ENCODE assay signal across 8 cellular contexts in the genomic region with DNA sequence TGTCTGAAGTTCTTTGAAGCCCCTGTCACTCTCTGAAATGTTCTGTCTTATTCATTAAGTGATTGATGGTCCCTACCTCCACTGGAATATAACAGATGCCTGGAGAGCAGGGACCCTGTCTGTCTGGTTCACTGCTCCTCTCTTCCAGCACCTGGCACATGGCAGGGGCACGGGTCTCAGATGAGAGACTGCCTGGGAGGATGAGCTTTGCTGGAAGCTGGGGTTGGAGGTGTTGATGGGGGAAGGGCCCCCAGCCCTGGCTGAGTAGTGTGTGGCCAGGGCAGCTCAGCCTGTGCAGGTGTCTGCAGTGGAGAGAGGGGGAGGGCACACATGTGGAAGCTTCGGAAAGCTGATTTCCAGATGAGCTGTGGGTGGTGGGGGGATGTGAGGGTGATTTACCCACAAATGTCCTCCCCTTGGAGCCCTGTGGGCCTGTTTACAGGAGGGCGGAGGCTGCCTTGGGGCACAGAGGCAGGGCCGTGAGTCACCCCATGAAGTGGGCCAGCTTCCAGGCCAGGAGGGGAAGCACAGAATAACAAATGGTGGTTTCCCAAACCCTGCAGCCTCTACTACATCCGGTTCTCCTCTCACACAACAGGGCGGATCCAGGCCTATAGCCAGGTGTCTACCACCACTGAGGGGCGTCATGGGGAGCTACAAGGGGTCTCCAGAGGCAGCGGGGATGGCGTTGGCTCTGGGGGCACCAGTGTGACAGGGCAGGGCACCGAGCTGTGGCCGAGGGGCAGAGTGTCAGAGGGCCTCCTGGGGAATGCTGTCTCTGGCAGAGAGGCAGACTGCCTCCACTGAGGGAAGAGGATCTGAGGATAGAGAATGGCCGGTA. TPM values are rescaled to one million over a fixed set of nuclear protein-coding genes. Genes with fewer than 3 reads are reported as not detected.
DNase-seq lines count a peak whose midpoint lies in the region; ATAC-seq and TF ChIP-seq lines count a peak whose summit lies in the region.

No MANE protein-coding gene starts in this region.

- H4K8ac ChIP-seq in IMR-90 (ENCODE audit: low read depth in 2 of 2, low read length in 2 of 2) (peak overlapping the region; percentile 93 to 99), mesenchymal stem cell (ENCODE audit: low read length) (peak overlapping the region; percentile 83)

- TF ChIP-seq POLR2A in IMR-90 (IDR thresholded peaks at IDR 0.05; ENCODE audit: low read depth, low read length), result no peak

- DNase-seq in ELR (ENCODE audit: low read depth), result peak; percentile 98
- DNase-seq in IMR-90, result peak; percentile 93
- peak; percentile 18 for DNase-seq in T-helper 9 cell
- peak; percentile 98 for DNase-seq in MCF 10A (ENCODE audit: unreplicated experiment)
- DNase-seq in mesenchymal stem cell, result peak; percentile 88
- peak; percentile 32 to 38 for DNase-seq in stimulated activated CD8-positive, alpha-beta memory T cell treated with anti-CD3 and anti-CD28 coated beads, Interleukin-4, amount 100 ng/mL, for 4 hours (ENCODE audit: low read depth in 2 of 2, low spot score in 1 of 2)
- no peak for DNase-seq in NCI-H774 (lab: John Stamatoyannopoulos, UW)

- peak overlapping the region; percentile 95 for H4K5ac ChIP-seq in IMR-90 (ENCODE audit: low read depth, low read length)

- POLR2A ChIA-PET in IMR-90 (lab: Charles Lee; ENCODE audit: unreplicated experiment), result no interaction called here
- POLR2A ChIA-PET in MCF 10A (lab: Yijun Ruan, JAX), result interaction anchor here (0.5 to 2.7 kb wide), 28 partner anchors 10 to 708 kb away, joined by 3 to 28 read pairs (median 4); partner anchors contain the start of genes KRT7 and KRT80

- intact Hi-C loops in IMR-90 (cut with micrococcal nuclease) (no loop called here), MCF 10A (cut with micrococcal nuclease) (loop anchor here (2.0 kb wide), 1 partner anchor 37 kb away; no protein-coding TSS in a partner anchor)

- peak overlapping the region; percentile 95 for H2AK9ac ChIP-seq in IMR-90 (replicated peaks; ENCODE audit: low read depth, low read length, poor library complexity)

- no peaks in the 10 kb centered on the region for H3K9me3 ChIP-seq in IMR-90 (ENCODE audit: control insufficient read depth, insufficient read depth, low read length)
- H3K9me3 ChIP-seq in mesenchymal stem cell (ENCODE audit: control insufficient read depth, low read length), result no peaks in the 10 kb centered on the region

- 0 out of 2 replicates have a peak, but pooled peaks have one; percentile 0 for TF ChIP-seq CTCF in IMR-90 (conservative IDR thresholded peaks at IDR 0.05; ENCODE audit: low read depth, low read length)
- no peak for TF ChIP-seq CTCF in MCF 10A (IDR thresholded peaks at IDR 0.05; ENCODE audit: unreplicated experiment)

- in situ Hi-C loops in IMR-90 (cut with MboI; ENCODE audit: low sequenced_read_pairs), result no loop called here

- H2BK15ac ChIP-seq in IMR-90 (ENCODE audit: low read depth, low read length) (peak overlapping the region; percentile 97; the same call in 2 of the 3 replicates), mesenchymal stem cell (ENCODE audit: low read depth, poor library complexity, severe bottlenecking) (no peak overlapping the region)

- no peaks in the 10 kb centered on the region for H4K20me1 ChIP-seq in IMR-90 (ENCODE audit: insufficient read depth, low read length)

- H3K18ac ChIP-seq in IMR-90 (ENCODE audit: low read depth, low read length) (peak overlapping the region; percentile 79), mesenchymal stem cell (ENCODE audit: low read depth in 1 of 2, low read length in 2 of 2) (peak overlapping the region; percentile 29 to 57)

- H3K36me3 Mint-ChIP-seq in MCF 10A (ENCODE audit: insufficient read depth, unreplicated experiment), result peaks cover 98% of the 10 kb centered on the region

- peak overlapping the region; percentile 9; the same call in 1 of the 2 replicates for H3K9ac ChIP-seq in IMR-90 (ENCODE audit: low read depth, low read length)
- peak overlapping the region; percentile 45 for H3K9ac ChIP-seq in mesenchymal stem cell (ENCODE audit: low read length)

- peak overlapping the region; percentile 81 for H3K23ac ChIP-seq in IMR-90 (ENCODE audit: low read depth, low read length)
- no peak overlapping the region for H3K23ac ChIP-seq in mesenchymal stem cell (ENCODE audit: low read length in 2 of 2)

- no peaks in the 10 kb centered on the region for H3K27me3 ChIP-seq in IMR-90 (ENCODE audit: control insufficient read depth, insufficient read depth, low read length)
- H3K27me3 ChIP-seq in mesenchymal stem cell (ENCODE audit: control insufficient read depth in 1 of 2, insufficient read depth in 1 of 2, low read length in 2 of 2), result peaks cover 0 to 8% of the 10 kb centered on the region in 2 experiments

- H3K27ac Mint-ChIP-seq in MCF 10A (ENCODE audit: low read depth, unreplicated experiment), result peak overlapping the region; percentile 99

- peak overlapping the region; percentile 98 for H2AFZ ChIP-seq in IMR-90 (replicated peaks; ENCODE audit: low read length, poor library complexity)
- H2AFZ ChIP-seq in mesenchymal stem cell (ENCODE audit: low read depth, low read length), result no peak overlapping the region

- H3K4me1 ChIP-seq in IMR-90 (ENCODE audit: control insufficient read depth, insufficient read depth, low read length), result peaks cover 26% of the 10 kb centered on the region
- H3K4me1 ChIP-seq in mesenchymal stem cell (ENCODE audit: control insufficient read depth, insufficient read depth, low read depth, low read length), result peaks cover 53% of the 10 kb centered on the region

- H4K91ac ChIP-seq in IMR-90 (ENCODE audit: insufficient read depth, low read depth, low read length) (peak overlapping the region; percentile 99), mesenchymal stem cell (ENCODE audit: low read length) (peak overlapping the region; percentile 36)

- peak overlapping the region; percentile 93 for H2BK5ac ChIP-seq in IMR-90 (ENCODE audit: low read depth, low read length, poor library complexity, severe bottlenecking)
- H2BK5ac ChIP-seq in mesenchymal stem cell (ENCODE audit: low read depth, low read length, poor library complexity, severe bottlenecking), result peak overlapping the region; percentile 59

- H2BK20ac ChIP-seq in IMR-90 (ENCODE audit: low read depth, low read length), result peak overlapping the region; percentile 99

- H3K14ac ChIP-seq in IMR-90 (replicated peaks; ENCODE audit: low read depth, low read length) (peak overlapping the region; percentile 92), mesenchymal stem cell (ENCODE audit: low read length in 2 of 2) (peak overlapping the region in 1 of 2 experiments; percentile 63)

- TF ChIP-seq RAD21 in IMR-90 (IDR thresholded peaks at IDR 0.05; ENCODE audit: low read length), result no peak

- H3K4me3 ChIP-seq in IMR-90 (ENCODE audit: insufficient read depth, low read depth, low read length) (no peak overlapping the region), mesenchymal stem cell (ENCODE audit: insufficient read depth in 1 of 2, low read depth in 1 of 2, low read length in 2 of 2) (peak overlapping the region in 1 of 2 experiments; percentile 6)

- H3K27ac ChIP-seq in IMR-90 (ENCODE audit: insufficient read depth, low read length), result peak overlapping the region; percentile 77
- H3K27ac ChIP-seq in mesenchymal stem cell (ENCODE audit: low read length, poor library complexity, severe bottlenecking), result peak overlapping the region; percentile 94

- H3K4me1 Mint-ChIP-seq in MCF 10A (ENCODE audit: insufficient read depth, unreplicated experiment), result peaks cover 66% of the 10 kb centered on the region

- H3K36me3 ChIP-seq in IMR-90 (ENCODE audit: control insufficient read depth, insufficient read depth, low read length) (no peaks in the 10 kb centered on the region), mesenchymal stem cell (ENCODE audit: control insufficient read depth in 1 of 2, insufficient read depth in 2 of 2, low read depth in 1 of 2, low read length in 2 of 2) (peaks cover 0 to 5% of the 10 kb centered on the region in 2 experiments)

- peak overlapping the region; percentile 100 for H2BK120ac ChIP-seq in IMR-90 (ENCODE audit: low read depth, low read length)
- no peak overlapping the region for H2BK120ac ChIP-seq in mesenchymal stem cell (ENCODE audit: low read depth, low read length)

- peak overlapping the region; percentile 58; the same call in 1 of the 2 replicates for H3K56ac ChIP-seq in IMR-90 (ENCODE audit: extremely low read depth, insufficient read depth, low read length)

- peak; percentile 93 for ATAC-seq in GM21529 (IDR thresholded peaks at IDR 0.05; ENCODE audit: unreplicated experiment)
- ATAC-seq in IMR-90 (ENCODE audit: low read depth), result peak; percentile 91

- 47% methylated on average over 6 of the region's 12 CpGs; no CpG with 5 or more reads in 1 of the 2 experiments for WGBS in IMR-90 (ENCODE audit: extremely low coverage in 2 of 2, insufficient read length in 1 of 2), 2 experiments
- 60% methylated on average over 12 of the region's 12 CpGs for WGBS in mesenchymal stem cell

- no TSS peak for BruUV-seq in IMR-90 (replicated peaks; lab: Mats Ljungman, UMichigan)
- no TSS peak for BruUV-seq in MCF 10A (replicated peaks; lab: Mats Ljungman, UMichigan)

- H3K4me2 ChIP-seq in IMR-90 (ENCODE audit: low read depth, low read length), result peak overlapping the region; percentile 36; the same call in 1 of the 2 replicates
- H3K4me2 ChIP-seq in mesenchymal stem cell (ENCODE audit: low read length, poor library complexity, severe bottlenecking), result peak overlapping the region; percentile 8

- H3K79me1 ChIP-seq in IMR-90 (ENCODE audit: low read depth in 1 of 2, low read length in 2 of 2), result peaks cover 0 to 6% of the 10 kb centered on the region in 2 experiments; a peak in 1 of 4 replicates
- H3K79me1 ChIP-seq in mesenchymal stem cell (replicated peaks; ENCODE audit: low read length, poor library complexity, severe bottlenecking), result no peaks in the 10 kb centered on the region

- H3K9me1 ChIP-seq in IMR-90 (ENCODE audit: insufficient read depth, low read length), result peaks cover 28% of the 10 kb centered on the region

- no peaks in the 10 kb centered on the region for H3K9me3 Mint-ChIP-seq in MCF 10A (ENCODE audit: unreplicated experiment)

- peak overlapping the region in 1 of 2 experiments; percentile 45 for H2BK12ac ChIP-seq in mesenchymal stem cell (ENCODE audit: low read length in 2 of 2)

- dilution Hi-C loops in IMR-90 (cut with HindIII; ENCODE audit: low sequenced_read_pairs, unreplicated experiment), result no loop called here

- no peaks in the 10 kb centered on the region for H3K27me3 Mint-ChIP-seq in MCF 10A (ENCODE audit: insufficient read depth, unreplicated experiment)

- H3K4me3 Mint-ChIP-seq in MCF 10A (ENCODE audit: unreplicated experiment), result peak overlapping the region; percentile 63

- H2AK5ac ChIP-seq in IMR-90 (ENCODE audit: low read depth, low read length), result peak overlapping the region; percentile 97
- H2AK5ac ChIP-seq in mesenchymal stem cell (ENCODE audit: low read length, severe bottlenecking), result peak overlapping the region; percentile 30

- peak overlapping the region; percentile 100 for H3K4ac ChIP-seq in IMR-90 (ENCODE audit: low read depth, low read length)
- H3K4ac ChIP-seq in mesenchymal stem cell (ENCODE audit: low read depth in 1 of 2, low read length in 2 of 2), result peak overlapping the region in 1 of 2 experiments; percentile 1

- CTCF ChIA-PET in IMR-90 (lab: Yijun Ruan, JAX), result interaction anchor here (1.1 kb wide), 1 partner anchor 35 kb away, joined by 5 read pairs; no protein-coding TSS in a partner anchor
- CTCF ChIA-PET in MCF 10A (lab: Yijun Ruan, JAX), result interaction anchor here (0.5 to 3.8 kb wide), 19 partner anchors 8 to 1077 kb away, joined by 3 to 34 read pairs (median 5); partner anchors contain the start of gene AAAS

RNA-seq across cellular contexts. Expression of gene KRT7, which starts 11.0 kb away (rescaled TPM):
- total RNA-seq in IMR-90 (2012; rRNA removed) (0.54 and 1.4 TPM in 2 replicates), MCF 10A (2022) (2,379 and 3,360 TPM in 2 replicates)
- 1.4 and 1.7 TPM in 2 replicates for polyA plus RNA-seq in IMR-90 (2012; rRNA removed)
- polyA plus RNA-seq in IMR-90 (2012; cell fraction: cytosol; rRNA removed), result 2.5 and 3.4 TPM in 2 replicates
- polyA plus RNA-seq in IMR-90 (2012; cell fraction: nucleus; rRNA removed; ENCODE audit: low replicate concordance), result 0.60 and 1.7 TPM in 2 replicates
- polyA plus RNA-seq in mesenchymal stem cell (2013, experiment 1 of 2), result 5.1 TPM
- polyA plus RNA-seq in mesenchymal stem cell (2013, experiment 2 of 2), result 5.7 TPM

RNA-seq across cellular contexts. Expression of gene KRT86, which starts 30.5 kb away (rescaled TPM):
- not detected in 2 replicates for total RNA-seq in IMR-90 (2012; rRNA removed)
- 0.06 TPM in 1 of 2 replicates, not detected in the other for polyA plus RNA-seq in IMR-90 (2012; rRNA removed)
- polyA plus RNA-seq in IMR-90 (2012; cell fraction: cytosol; rRNA removed), result 0.01 TPM in 1 of 2 replicates, not detected in the other
- 0.03 TPM in 1 of 2 replicates, not detected in the other for polyA plus RNA-seq in IMR-90 (2012; cell fraction: nucleus; rRNA removed; ENCODE audit: low replicate concordance)
- total RNA-seq in MCF 10A (2022), result 37.8 and 45.1 TPM in 2 replicates
- 0.01 TPM for polyA plus RNA-seq in mesenchymal stem cell (2013, experiment 1 of 2)
- polyA plus RNA-seq in mesenchymal stem cell (2013, experiment 2 of 2), result not detected

RNA-seq across cellular contexts. Expression of gene KRT81, which starts 47.3 kb away (rescaled TPM):
- total RNA-seq in IMR-90 (2012; rRNA removed), result under 0.01 TPM in 2 replicates
- 0.05 and 0.29 TPM in 2 replicates for polyA plus RNA-seq in IMR-90 (2012; rRNA removed)
- 0.17 and 0.21 TPM in 2 replicates for polyA plus RNA-seq in IMR-90 (2012; cell fraction: cytosol; rRNA removed)
- polyA plus RNA-seq in IMR-90 (2012; cell fraction: nucleus; rRNA removed; ENCODE audit: low replicate concordance), result 0.09 and 0.13 TPM in 2 replicates
- total RNA-seq in MCF 10A (2022), result 2,023 and 2,244 TPM in 2 replicates
- not detected for polyA plus RNA-seq in mesenchymal stem cell (2013, experiment 1 of 2)
- polyA plus RNA-seq in mesenchymal stem cell (2013, experiment 2 of 2), result not detected

RNA-seq across cellular contexts. Expression of gene KRT80, which starts 52.2 kb away (rescaled TPM):
- 0.54 and 0.56 TPM in 2 replicates for total RNA-seq in IMR-90 (2012; rRNA removed)
- 3.4 TPM in 2 replicates for polyA plus RNA-seq in IMR-90 (2012; rRNA removed)
- polyA plus RNA-seq in IMR-90 (2012; cell fraction: cytosol; rRNA removed), result 1.2 and 2.4 TPM in 2 replicates
- polyA plus RNA-seq in IMR-90 (2012; cell fraction: nucleus; rRNA removed; ENCODE audit: low replicate concordance), result 14.7 and 18.0 TPM in 2 replicates
- 27.4 and 52.3 TPM in 2 replicates for total RNA-seq in MCF 10A (2022)
- polyA plus RNA-seq in mesenchymal stem cell (2013, experiment 1 of 2), result 0.72 TPM
- 0.84 TPM for polyA plus RNA-seq in mesenchymal stem cell (2013, experiment 2 of 2)

Comparison
In these comparisons a context has a peak if more than half of its experiments do, and no peak if none do; other contexts are left out.
1. RNA of gene KRT7, which starts 11.0 kb away (total RNA-seq): 2,379 to 3,360 TPM in MCF 10A; 0.54 to 1.4 TPM in IMR-90; every median in the first group is over 100 times any median in the second.
2. RNA of gene KRT86, which starts 30.5 kb away (total RNA-seq): 37.8 to 45.1 TPM in MCF 10A; not detected in IMR-90; every median in the first group is over 10 times any median in the second.
3. RNA of gene KRT81, which starts 47.3 kb away (total RNA-seq): 2,023 to 2,244 TPM in MCF 10A; under 0.01 TPM in IMR-90; every median in the first group is over 1,000 times any median in the second.